ENCODE assay signal across 8 cellular contexts in the genomic region with DNA sequence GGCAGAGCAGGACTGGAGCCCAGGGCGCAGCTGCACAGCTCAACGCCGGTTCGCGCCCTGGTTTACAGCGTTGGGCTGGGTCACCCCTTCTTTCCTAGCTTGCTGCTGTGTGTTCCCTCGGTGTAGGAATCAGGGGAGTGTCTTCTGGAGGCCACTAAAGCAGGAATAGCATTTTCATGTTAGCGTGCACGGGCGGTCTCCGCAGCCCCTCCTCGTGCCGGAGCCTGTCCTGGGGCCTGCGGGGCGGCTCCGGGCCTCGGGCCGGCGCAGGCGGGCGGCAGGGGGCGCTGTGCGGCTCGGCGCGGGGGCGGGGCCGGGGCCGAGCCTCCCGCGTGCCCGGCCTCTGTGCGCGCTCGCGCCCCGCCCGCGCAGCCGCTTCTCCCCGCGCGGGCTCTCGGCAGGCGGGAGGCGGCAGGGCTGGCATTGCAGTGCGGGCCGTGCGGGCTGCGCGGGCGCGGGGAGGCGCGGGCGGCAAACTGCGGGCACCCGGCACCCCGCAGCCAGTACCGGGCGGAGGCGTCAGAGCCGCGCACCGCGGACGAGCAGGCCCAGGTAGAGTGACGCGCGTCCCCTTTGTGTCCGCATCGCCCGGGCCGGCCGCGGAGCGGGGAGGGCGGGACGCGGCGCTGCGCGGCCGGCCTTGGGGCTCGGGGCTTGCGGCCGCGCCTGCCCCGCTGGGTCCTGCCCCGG. TPM values are rescaled to one million over a fixed set of nuclear protein-coding genes. Genes with fewer than 3 reads are reported as not detected.
DNase-seq lines count a peak whose midpoint lies in the region; ATAC-seq and TF ChIP-seq lines count a peak whose summit lies in the region.

TSS of gene RNF144A (plus strand) at position 342 of the 690 bp plus-strand sequence. CDS start 79,515 bp downstream, outside the sequence.

- peak within 1 kb of the TSS; percentile 97 for H3K18ac ChIP-seq in neuronal stem cell (ENCODE audit: low read length)

- H3K27me3 ChIP-seq in foreskin keratinocyte (no peaks in the 10 kb centered on the region), neuronal stem cell (ENCODE audit: control insufficient read depth in 3 of 3, insufficient read depth in 3 of 3, low read depth in 1 of 3, low read length in 3 of 3) (no peaks in the 10 kb centered on the region), suprapubic skin (no peaks in the 10 kb centered on the region)

- H3K9ac ChIP-seq in neuronal stem cell (ENCODE audit: low read depth, low read length, poor library complexity): peak within 1 kb of the TSS; percentile 91

- peak within 1 kb of the TSS; percentile 54 for H2AK5ac ChIP-seq in neuronal stem cell (ENCODE audit: low read depth, low read length)

- no peak within 1 kb of the TSS for H4K8ac ChIP-seq in neuronal stem cell (ENCODE audit: low read depth, low read length)

- H3K9me3 ChIP-seq in neuronal stem cell (replicated peaks in 1 of 2; ENCODE audit: control insufficient read depth in 2 of 2, insufficient read depth in 1 of 2, low read depth in 1 of 2, low read length in 2 of 2): no peaks in the 10 kb centered on the region
- H3K9me3 ChIP-seq in suprapubic skin: no peaks in the 10 kb centered on the region

- H3K14ac ChIP-seq in neuronal stem cell (ENCODE audit: low read length): no peak within 1 kb of the TSS

- TF ChIP-seq CTCF in foreskin keratinocyte (conservative IDR thresholded peaks at IDR 0.05) (peak; percentile 60), suprapubic skin (IDR thresholded peaks at IDR 0.05) (peak in 1 of 2 donors; percentile 48)

- no peak within 1 kb of the TSS for H3K4ac ChIP-seq in neuronal stem cell (ENCODE audit: low read length)

- no peak within 1 kb of the TSS for H4K91ac ChIP-seq in neuronal stem cell (ENCODE audit: low read depth, low read length, poor library complexity)

- H2BK5ac ChIP-seq in neuronal stem cell (ENCODE audit: low read length): no peak within 1 kb of the TSS

- peak; percentile 83 for ATAC-seq in GM19372 (IDR thresholded peaks at IDR 0.05; ENCODE audit: low read depth, unreplicated experiment)
- ATAC-seq in HG03521 (IDR thresholded peaks at IDR 0.05; ENCODE audit: unreplicated experiment): peak; percentile 79
- peak; percentile 86 for ATAC-seq in foreskin keratinocyte

- peak; percentile 86 for DNase-seq in CD1c-positive myeloid dendritic cell (ENCODE audit: extremely low spot score)
- DNase-seq in RKO (ENCODE audit: low spot score): peak; percentile 58
- peak; percentile 91 for DNase-seq in activated effector memory CD4-positive, alpha-beta T cell treated with anti-CD3 and anti-CD28 coated beads, Interleukin-2, amount 50 U/mL, for 16 hours
- no peak for DNase-seq in foreskin keratinocyte
- DNase-seq in neuronal stem cell (ENCODE audit: low spot score): peak; percentile 69
- DNase-seq in suprapubic skin (ENCODE audit: low spot score in 2 of 2): no peak

- H3K23ac ChIP-seq in neuronal stem cell (ENCODE audit: low read depth, low read length, poor library complexity): peak within 1 kb of the TSS; percentile 69

- peak within 1 kb of the TSS; percentile 83 for H3K27ac ChIP-seq in foreskin keratinocyte
- H3K27ac ChIP-seq in neuronal stem cell (replicated peaks; ENCODE audit: low read length): no peak within 1 kb of the TSS
- peak within 1 kb of the TSS; percentile 65 for H3K27ac ChIP-seq in suprapubic skin

- H2BK15ac ChIP-seq in neuronal stem cell (ENCODE audit: low read length): peak within 1 kb of the TSS; percentile 63

- peaks cover 2 to 15% of the 10 kb centered on the region in 2 donors for H3K36me3 ChIP-seq in neuronal stem cell (replicated peaks in 1 of 2; ENCODE audit: control insufficient read depth in 2 of 2, insufficient read depth in 2 of 2, low read length in 2 of 2)
- no peaks in the 10 kb centered on the region for H3K36me3 ChIP-seq in suprapubic skin

- no peaks in the 10 kb centered on the region for H3K4me1 ChIP-seq in foreskin keratinocyte
- peaks cover 10 to 24% of the 10 kb centered on the region in 2 donors for H3K4me1 ChIP-seq in neuronal stem cell (ENCODE audit: control insufficient read depth in 2 of 2, insufficient read depth in 1 of 2, low read depth in 1 of 2, low read length in 2 of 2)
- peaks cover 24% of the 10 kb centered on the region for H3K4me1 ChIP-seq in suprapubic skin

- TF ChIP-seq POLR2A in suprapubic skin (IDR thresholded peaks at IDR 0.05): peak in 1 of 2 donors; percentile 5

- H3K4me2 ChIP-seq in neuronal stem cell (ENCODE audit: insufficient read depth, low read length, poor library complexity, severe bottlenecking): peak within 1 kb of the TSS; percentile 86

- peak within 1 kb of the TSS; percentile 69 for H2BK12ac ChIP-seq in neuronal stem cell (ENCODE audit: low read length)

- H2AFZ ChIP-seq in neuronal stem cell (ENCODE audit: low read length): peak within 1 kb of the TSS; percentile 98

- no peak for TF ChIP-seq EP300 in suprapubic skin (IDR thresholded peaks at IDR 0.05)

- no CpG with 5 or more reads among the region's 90 CpGs for WGBS in neuronal stem cell (ENCODE audit: extremely low coverage in 2 of 2, insufficient read length in 2 of 2, insufficient replicate concordance in 1 of 2), 2 donors
- 46% methylated on average over 9 of the region's 90 CpGs for WGBS in suprapubic skin

- H3K79me1 ChIP-seq in neuronal stem cell (ENCODE audit: low read depth, low read length): peaks cover 11% of the 10 kb centered on the region

- peak within 1 kb of the TSS; percentile 76 to 96 for H3K4me3 ChIP-seq in neuronal stem cell (ENCODE audit: low read length in 2 of 2)
- peak within 1 kb of the TSS; percentile 74 for H3K4me3 ChIP-seq in suprapubic skin

- peak within 1 kb of the TSS; percentile 47 for H2BK120ac ChIP-seq in neuronal stem cell (ENCODE audit: low read depth, low read length)

RNA-seq across cellular contexts. Expression of gene RNF144A, which starts in this region (rescaled TPM):
- 6.5 and 7.5 TPM in 2 replicates for total RNA-seq in foreskin keratinocyte
- polyA plus RNA-seq in foreskin keratinocyte: 2.2 TPM in 2 replicates
- polyA plus RNA-seq in neuronal stem cell (2013, experiment 1 of 2): 26.6 TPM
- 27.4 TPM for polyA plus RNA-seq in neuronal stem cell (2013, experiment 2 of 2)
- total RNA-seq in suprapubic skin: 10 to 100 TPM in 3 of 4 donors, 1 to 10 TPM in 1; 8.0 to 25.4 (median 15.8) TPM

Comparison
In these comparisons a context has a peak if more than half of its experiments do, and no peak if none do; other contexts are left out.
1. DNase-seq: peak in CD1c-positive myeloid dendritic cell (single experiment), RKO (single experiment), activated effector memory CD4-positive, alpha-beta T cell treated with anti-CD3 and anti-CD28 coated beads, Interleukin-2, amount 50 U/mL, for 16 hours (single experiment) and neuronal stem cell (single experiment); none in foreskin keratinocyte (0 of 2) and suprapubic skin (0 of 2).
2. Peak in every context shown above with its lines, with median percentiles within 50 percentile points of each other: ATAC-seq.